In the genomic region with DNA sequence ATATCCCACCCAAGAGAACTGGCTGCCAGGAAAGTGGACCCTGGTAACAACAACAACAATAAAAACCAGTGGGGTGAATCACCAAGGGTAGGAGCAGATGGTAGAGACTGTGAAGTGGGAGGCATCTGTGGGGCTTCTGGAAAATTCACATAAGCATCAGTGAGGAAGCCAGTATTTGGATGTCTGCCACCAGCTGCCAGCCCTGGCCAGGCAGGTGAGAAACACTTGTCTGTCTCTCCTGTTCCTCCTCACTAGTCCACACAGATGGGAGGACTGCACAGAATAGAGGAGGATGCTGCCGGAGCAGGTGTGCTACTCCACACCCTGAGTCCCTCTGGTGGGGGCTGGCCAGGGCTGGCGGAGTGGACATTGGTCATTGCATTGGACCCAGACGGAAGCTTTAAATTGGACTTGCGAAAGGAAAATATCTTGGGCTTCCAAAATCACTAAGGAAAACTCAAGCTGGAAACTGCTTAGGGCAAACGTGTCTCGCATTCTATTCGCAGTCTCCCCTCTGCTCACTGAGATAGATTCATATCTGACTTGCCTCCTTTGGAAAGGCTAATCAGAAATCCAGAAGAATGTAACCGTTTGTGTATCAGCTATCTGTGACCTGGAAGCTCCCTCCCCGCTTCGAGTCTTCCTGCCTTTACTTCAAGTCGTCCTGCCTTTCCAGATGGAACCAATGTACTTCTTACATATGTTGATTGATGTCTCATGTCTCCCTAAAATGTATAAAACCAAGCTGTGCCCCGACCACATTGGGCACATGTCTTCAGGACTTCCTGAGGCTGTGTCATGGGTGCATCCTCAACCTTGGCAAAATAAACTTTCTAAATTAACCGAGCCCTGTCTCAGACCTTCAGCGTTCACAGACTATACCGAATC, we compare ENCODE assay signal across 11 cellular contexts.
DNase-seq lines count a peak whose midpoint lies in the region; ATAC-seq lines count a peak whose summit lies in the region.
"Had no signal": no experiment of that assay in that cellular context is flagged by ENCODE, and none has a peak within 500 bp of the region (broad histone marks: within the 10 kb centered on the region; RNA-seq: fewer than 3 reads in every experiment).

No MANE protein-coding gene starts in this region.

- H3K27ac Mint-ChIP-seq in activated naive CD8-positive, alpha-beta T cell treated with anti-CD3 and anti-CD28 coated beads, Interleukin-2, amount 50 U/mL, for 24 hours = peak overlapping the region; percentile 83
- peak overlapping the region; percentile 78 for H3K27ac Mint-ChIP-seq in stimulated activated memory B cell treated with anti-CD40 and anti-IgM and Interleukin-4, amounts not matched to agents 10 μg/mL and 1 μg/mL and 100 μg/mL, for 72 hours

- no peaks in the 10 kb centered on the region for H3K9me3 Mint-ChIP-seq in activated naive CD8-positive, alpha-beta T cell treated with anti-CD3 and anti-CD28 coated beads, Interleukin-2, amount 50 U/mL, for 24 hours
- no peaks in the 10 kb centered on the region for H3K9me3 Mint-ChIP-seq in stimulated activated memory B cell treated with anti-CD40 and anti-IgM and Interleukin-4, amounts not matched to agents 10 μg/mL and 1 μg/mL and 100 μg/mL, for 72 hours

- H3K4me1 Mint-ChIP-seq in activated naive CD8-positive, alpha-beta T cell treated with anti-CD3 and anti-CD28 coated beads, Interleukin-2, amount 50 U/mL, for 24 hours = peaks cover 71% of the 10 kb centered on the region
- H3K4me1 Mint-ChIP-seq in stimulated activated memory B cell treated with anti-CD40 and anti-IgM and Interleukin-4, amounts not matched to agents 10 μg/mL and 1 μg/mL and 100 μg/mL, for 72 hours = peaks cover 43% of the 10 kb centered on the region

- ATAC-seq in activated naive CD8-positive, alpha-beta T cell treated with anti-CD3 and anti-CD28 coated beads, Interleukin-2, amount 50 U/mL, for 24 hours = no peak
- no peak for ATAC-seq in stimulated activated memory B cell treated with anti-CD40 and anti-IgM and Interleukin-4, amounts not matched to agents 10 μg/mL and 1 μg/mL and 100 μg/mL, for 72 hours
- no peak for ATAC-seq in GM18861 (IDR thresholded peaks at IDR 0.05; ENCODE audit: unreplicated experiment)

- peak overlapping the region; percentile 55 for H3K4me3 Mint-ChIP-seq in activated naive CD8-positive, alpha-beta T cell treated with anti-CD3 and anti-CD28 coated beads, Interleukin-2, amount 50 U/mL, for 24 hours
- peak overlapping the region; percentile 43 for H3K4me3 Mint-ChIP-seq in stimulated activated memory B cell treated with anti-CD40 and anti-IgM and Interleukin-4, amounts not matched to agents 10 μg/mL and 1 μg/mL and 100 μg/mL, for 72 hours

- no peaks in the 10 kb centered on the region for H3K36me3 Mint-ChIP-seq in activated naive CD8-positive, alpha-beta T cell treated with anti-CD3 and anti-CD28 coated beads, Interleukin-2, amount 50 U/mL, for 24 hours (ENCODE audit: low read depth)
- no peaks in the 10 kb centered on the region for H3K36me3 Mint-ChIP-seq in stimulated activated memory B cell treated with anti-CD40 and anti-IgM and Interleukin-4, amounts not matched to agents 10 μg/mL and 1 μg/mL and 100 μg/mL, for 72 hours

- peak; percentile 19 for DNase-seq in activated naive CD4-positive, alpha-beta T cell treated with Interleukin-2 at 50 U/mL for 16 hours
- no peak for DNase-seq in activated naive CD4-positive, alpha-beta T cell (lab: John Stamatoyannopoulos, UW)
- DNase-seq in NCI-H2171 (lab: John Stamatoyannopoulos, UW) (peak; percentile 80), OCI-M2 (lab: John Stamatoyannopoulos, UW; ENCODE audit: unreplicated experiment) (no peak), NCI-H187 treated with DMSO at 0.1 percent for 48 hours (lab: John Stamatoyannopoulos, UW) (no peak)
- DNase-seq in activated naive CD8-positive, alpha-beta T cell treated with anti-CD3 and anti-CD28 coated beads, Interleukin-2, amount 50 U/mL, for 24 hours = no peak
- DNase-seq: C1 segment of cervical spinal cord, hypothalamus, nucleus accumbens had no signal

- H3K27me3 Mint-ChIP-seq in activated naive CD8-positive, alpha-beta T cell treated with anti-CD3 and anti-CD28 coated beads, Interleukin-2, amount 50 U/mL, for 24 hours = no peaks in the 10 kb centered on the region
- H3K27me3 Mint-ChIP-seq in stimulated activated memory B cell treated with anti-CD40 and anti-IgM and Interleukin-4, amounts not matched to agents 10 μg/mL and 1 μg/mL and 100 μg/mL, for 72 hours = peaks cover 13% of the 10 kb centered on the region

Comparison
In these comparisons a context has a peak if more than half of its experiments do, and no peak if none do; other contexts are left out.
1. DNase-seq: peak in activated naive CD4-positive, alpha-beta T cell treated with Interleukin-2 at 50 U/mL for 16 hours (single experiment) and NCI-H2171 (single experiment); none in activated naive CD4-positive, alpha-beta T cell (0 of 4), activated naive CD8-positive, alpha-beta T cell treated with anti-CD3 and anti-CD28 coated beads, Interleukin-2, amount 50 U/mL, for 24 hours (single experiment), OCI-M2 (single experiment) and NCI-H187 treated with DMSO at 0.1 percent for 48 hours (single experiment).